In the genomic region with DNA sequence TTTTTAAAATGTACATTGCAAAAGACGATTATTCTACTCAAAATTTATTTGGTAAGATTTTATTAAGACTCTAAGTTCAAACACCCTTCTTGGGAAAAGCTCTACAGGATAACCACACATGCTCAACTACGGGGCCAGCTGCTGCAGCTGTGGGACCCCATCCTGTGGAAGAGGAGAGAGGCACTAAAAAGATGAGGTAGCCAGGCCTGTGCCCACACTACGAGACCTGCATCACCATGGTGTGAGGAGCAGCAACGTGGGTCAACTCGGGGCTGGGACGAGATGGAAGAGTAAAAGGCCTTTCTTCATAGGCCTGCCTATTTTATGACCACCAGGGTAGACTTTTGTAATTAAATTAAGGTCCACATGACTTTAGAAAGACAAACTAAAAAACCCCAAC, we compare ENCODE assay signal across 25 cellular contexts. TPM values are rescaled to one million over a fixed set of nuclear protein-coding genes. Genes with fewer than 3 reads are reported as not detected.
DNase-seq lines count a peak whose midpoint lies in the region; ATAC-seq and TF ChIP-seq lines count a peak whose summit lies in the region.
"Had no signal": no experiment of that assay in that cellular context is flagged by ENCODE, and none has a peak within 500 bp of the region (broad histone marks: within the 10 kb centered on the region; RNA-seq: fewer than 3 reads in every experiment).

No MANE protein-coding gene starts in this region.

- H4K91ac ChIP-seq in IMR-90 (ENCODE audit: insufficient read depth, low read depth, low read length), result no peak overlapping the region; the same call in 1 of the 2 replicates

- intact Hi-C loops in left ventricle myocardium inferior (cut with micrococcal nuclease) (no loop called here), left cardiac atrium (cut with DNase I) (no loop called here), IMR-90 (cut with micrococcal nuclease) (no loop called here)

- no peaks in the 10 kb centered on the region for H3K9me3 Mint-ChIP-seq in glutamatergic neuron (ENCODE audit: unreplicated experiment)
- no peaks in the 10 kb centered on the region for H3K9me3 Mint-ChIP-seq in type B pancreatic cell
- H3K9me3 Mint-ChIP-seq: activated naive CD4-positive, alpha-beta T cell treated with anti-CD3 and anti-CD28 coated beads, Interleukin-2, amount 50 U/mL, for 24 hours; activated T-helper 1 cell treated with anti-CD3 and anti-CD28 coated beads, Interleukin-12 subunit alpha, Interleukin-12 subunit beta, Interleukin-2, Interleukin-4 antibody, amounts not matched to agents 30 ng/mL and 10 ng/mL and 1 ng/mL, durations not matched to agents 14 hours and 24 hours and 36 hours; CD8-positive, alpha-beta memory T cell had no signal

- no peak overlapping the region for H2BK20ac ChIP-seq in IMR-90 (ENCODE audit: low read depth, low read length)

- peaks cover 12% of the 10 kb centered on the region for H3K27me3 Mint-ChIP-seq in glutamatergic neuron (ENCODE audit: unreplicated experiment)
- peaks cover 9% of the 10 kb centered on the region for H3K27me3 Mint-ChIP-seq in type B pancreatic cell

- no peak overlapping the region for H2AK5ac ChIP-seq in IMR-90 (ENCODE audit: low read depth, low read length)

- no peak for TF ChIP-seq RAD21 in IMR-90 (IDR thresholded peaks at IDR 0.05; ENCODE audit: low read length)

- DNase-seq in left ventricle myocardium inferior (no peak), left cardiac atrium (no peak), IMR-90 (no peak), glutamatergic neuron (no peak), type B pancreatic cell (ENCODE audit: extremely low spot score, unreplicated experiment) (no peak)
- DNase-seq: CD8-positive, alpha-beta memory T cell; effector CD4-positive, alpha-beta T cell; foreskin melanocyte; Kasumi-1; NCI-H1092; NCI-H187 treated with DMSO at 0.1 percent for 48 hours; NCI-H69; SHP77; upper lobe of right lung had no signal

- H3K56ac ChIP-seq in IMR-90 (ENCODE audit: extremely low read depth, insufficient read depth, low read length), result no peak overlapping the region

- POLR2A ChIA-PET in IMR-90 (lab: Charles Lee; ENCODE audit: unreplicated experiment), result no interaction called here

- TF ChIP-seq CTCF in left ventricle myocardium inferior (IDR thresholded peaks at IDR 0.05; ENCODE audit: borderline replicate concordance), result no peak
- TF ChIP-seq CTCF in IMR-90 (conservative IDR thresholded peaks at IDR 0.05; ENCODE audit: low read depth, low read length), result no peak
- no peak for TF ChIP-seq CTCF in glutamatergic neuron (IDR thresholded peaks at IDR 0.05; ENCODE audit: partially characterized antibody, unreplicated experiment)
- no peak for TF ChIP-seq CTCF in type B pancreatic cell (conservative IDR thresholded peaks at IDR 0.05)

- H2BK5ac ChIP-seq in IMR-90 (ENCODE audit: low read depth, low read length, poor library complexity, severe bottlenecking), result peak overlapping the region; percentile 60

- H4K5ac ChIP-seq in IMR-90 (ENCODE audit: low read depth, low read length), result peak overlapping the region; percentile 81; the same call in 1 of the 2 replicates

- H3K4me3 Mint-ChIP-seq in glutamatergic neuron (ENCODE audit: unreplicated experiment) (peak overlapping the region; percentile 18), type B pancreatic cell (peak overlapping the region; percentile 30)
- H3K4me3 Mint-ChIP-seq: activated naive CD4-positive, alpha-beta T cell treated with anti-CD3 and anti-CD28 coated beads, Interleukin-2, amount 50 U/mL, for 24 hours; activated T-helper 1 cell treated with anti-CD3 and anti-CD28 coated beads, Interleukin-12 subunit alpha, Interleukin-12 subunit beta, Interleukin-2, Interleukin-4 antibody, amounts not matched to agents 30 ng/mL and 10 ng/mL and 1 ng/mL, durations not matched to agents 14 hours and 24 hours and 36 hours; CD8-positive, alpha-beta memory T cell had no signal

- H3K4me2 ChIP-seq in IMR-90 (ENCODE audit: low read depth, low read length), result no peak overlapping the region

- H3K4ac ChIP-seq in IMR-90 (ENCODE audit: low read depth, low read length), result peak overlapping the region; percentile 40

- no peak for TF ChIP-seq POLR2A in IMR-90 (IDR thresholded peaks at IDR 0.05; ENCODE audit: low read depth, low read length)

- 0 out of 4 replicates have a peak, but pooled peaks cover 4 to 7% of the 10 kb centered on the region in 2 experiments for H3K79me1 ChIP-seq in IMR-90 (ENCODE audit: low read depth in 1 of 2, low read length in 2 of 2)

- no CpG with 5 or more reads among the region's 6 CpGs for WGBS in IMR-90 (ENCODE audit: extremely low coverage in 2 of 2, insufficient read length in 1 of 2), 2 experiments

- H3K9me1 ChIP-seq in IMR-90 (ENCODE audit: insufficient read depth, low read length), result peaks cover 13% of the 10 kb centered on the region

- in situ Hi-C loops in IMR-90 (cut with MboI; ENCODE audit: low sequenced_read_pairs), result no loop called here

- no peak for ATAC-seq in left cardiac atrium
- no peak for ATAC-seq in IMR-90 (ENCODE audit: low read depth)
- ATAC-seq in HG03439 (IDR thresholded peaks at IDR 0.05; ENCODE audit: unreplicated experiment), result no peak
- ATAC-seq in GM18520 (IDR thresholded peaks at IDR 0.05; ENCODE audit: unreplicated experiment), result no peak
- ATAC-seq in HG02870 (IDR thresholded peaks at IDR 0.05; ENCODE audit: unreplicated experiment), result no peak
- ATAC-seq: esophagus mucosa had no signal

- dilution Hi-C loops in IMR-90 (cut with HindIII; ENCODE audit: low sequenced_read_pairs, unreplicated experiment), result no loop called here

- peak overlapping the region; percentile 37; the same call in 1 of the 2 replicates for H3K14ac ChIP-seq in IMR-90 (replicated peaks; ENCODE audit: low read depth, low read length)

- peak overlapping the region; percentile 65 for H3K27ac ChIP-seq in left ventricle myocardium inferior (replicated peaks)
- H3K27ac ChIP-seq in IMR-90 (ENCODE audit: insufficient read depth, low read length), result no peak overlapping the region
- H3K27ac ChIP-seq: pancreas, upper lobe of right lung had no signal

- peak overlapping the region; percentile 16 for H3K27ac Mint-ChIP-seq in glutamatergic neuron (ENCODE audit: unreplicated experiment)
- H3K27ac Mint-ChIP-seq in type B pancreatic cell, result peak overlapping the region; percentile 10
- H3K27ac Mint-ChIP-seq: activated naive CD4-positive, alpha-beta T cell treated with anti-CD3 and anti-CD28 coated beads, Interleukin-2, amount 50 U/mL, for 24 hours; activated T-helper 1 cell treated with anti-CD3 and anti-CD28 coated beads, Interleukin-12 subunit alpha, Interleukin-12 subunit beta, Interleukin-2, Interleukin-4 antibody, amounts not matched to agents 30 ng/mL and 10 ng/mL and 1 ng/mL, durations not matched to agents 14 hours and 24 hours and 36 hours had no signal

- CTCF ChIA-PET in IMR-90 (lab: Yijun Ruan, JAX), result no interaction called here

- no TSS peak for BruUV-seq in IMR-90 (replicated peaks; lab: Mats Ljungman, UMichigan)

- H4K8ac ChIP-seq in IMR-90 (ENCODE audit: low read depth in 2 of 2, low read length in 2 of 2), result peak overlapping the region; percentile 80 to 89; a peak in 3 of 4 replicates

- no peak overlapping the region for H3K4me3 ChIP-seq in left ventricle myocardium inferior
- no peak overlapping the region for H3K4me3 ChIP-seq in IMR-90 (ENCODE audit: insufficient read depth, low read depth, low read length)
- H3K4me3 ChIP-seq: HAP-1, lung, pancreas, upper lobe of right lung had no signal

- H3K9me3 ChIP-seq in left ventricle myocardium inferior (replicated peaks), result no peaks in the 10 kb centered on the region
- no peaks in the 10 kb centered on the region for H3K9me3 ChIP-seq in IMR-90 (ENCODE audit: control insufficient read depth, insufficient read depth, low read length)
- H3K9me3 ChIP-seq: HAP-1, pancreas, upper lobe of right lung had no signal

- no peak overlapping the region for H2AK9ac ChIP-seq in IMR-90 (replicated peaks; ENCODE audit: low read depth, low read length, poor library complexity)

- peaks cover 31% of the 10 kb centered on the region for H3K36me3 ChIP-seq in left ventricle myocardium inferior
- H3K36me3 ChIP-seq in IMR-90 (ENCODE audit: control insufficient read depth, insufficient read depth, low read length), result peaks cover 21% of the 10 kb centered on the region

- H3K36me3 Mint-ChIP-seq in glutamatergic neuron (ENCODE audit: unreplicated experiment) (no peaks in the 10 kb centered on the region), type B pancreatic cell (no peaks in the 10 kb centered on the region)
- H3K36me3 Mint-ChIP-seq: activated naive CD4-positive, alpha-beta T cell treated with anti-CD3 and anti-CD28 coated beads, Interleukin-2, amount 50 U/mL, for 24 hours had no signal

- no peak overlapping the region for H2BK15ac ChIP-seq in IMR-90 (ENCODE audit: low read depth, low read length)

- H4K20me1 ChIP-seq in IMR-90 (ENCODE audit: insufficient read depth, low read length), result no peaks in the 10 kb centered on the region

- H3K23ac ChIP-seq in IMR-90 (ENCODE audit: low read depth, low read length), result no peak overlapping the region

- H3K27me3 ChIP-seq in left ventricle myocardium inferior (ENCODE audit: low read depth) (peaks cover 7% of the 10 kb centered on the region), IMR-90 (ENCODE audit: control insufficient read depth, insufficient read depth, low read length) (no peaks in the 10 kb centered on the region)

- H3K9ac ChIP-seq in IMR-90 (ENCODE audit: low read depth, low read length), result no peak overlapping the region

- no peak overlapping the region for H3K18ac ChIP-seq in IMR-90 (ENCODE audit: low read depth, low read length)

- peaks cover 31% of the 10 kb centered on the region for H3K4me1 ChIP-seq in left ventricle myocardium inferior
- peaks cover 14% of the 10 kb centered on the region for H3K4me1 ChIP-seq in IMR-90 (ENCODE audit: control insufficient read depth, insufficient read depth, low read length)
- H3K4me1 ChIP-seq: HAP-1 had no signal

- no peak overlapping the region for H2AFZ ChIP-seq in IMR-90 (replicated peaks; ENCODE audit: low read length, poor library complexity)

- no peak overlapping the region for H2BK120ac ChIP-seq in IMR-90 (ENCODE audit: low read depth, low read length)

- peaks cover 5% of the 10 kb centered on the region for H3K4me1 Mint-ChIP-seq in glutamatergic neuron (ENCODE audit: low read depth, unreplicated experiment)
- H3K4me1 Mint-ChIP-seq in type B pancreatic cell (ENCODE audit: unreplicated experiment), result peaks cover 16% of the 10 kb centered on the region

RNA-seq across cellular contexts. Expression of a gene that starts 4.6 kb away (rescaled TPM):
- 0.30 TPM for total RNA-seq in left ventricle myocardium inferior
- total RNA-seq in left cardiac atrium, result under 1 TPM; 0.15 to 0.31 TPM
- under 0.01 TPM in 2 replicates for total RNA-seq in IMR-90 (2012; rRNA removed)
- polyA plus RNA-seq in IMR-90 (2012; rRNA removed), result 0.17 and 0.21 TPM in 2 replicates
- 0.17 and 0.42 TPM in 2 replicates for polyA plus RNA-seq in IMR-90 (2012; cell fraction: cytosol; rRNA removed)
- polyA plus RNA-seq in IMR-90 (2012; cell fraction: nucleus; rRNA removed; ENCODE audit: low replicate concordance), result 1.5 and 3.1 TPM in 2 replicates
- 2.3 TPM for total RNA-seq in glutamatergic neuron (ENCODE audit: unreplicated experiment)
- 0.60 and 0.98 TPM in 2 replicates for total RNA-seq in type B pancreatic cell (ENCODE audit: low replicate concordance)
- total RNA-seq: activated CD8-positive, alpha-beta memory T cell treated with anti-CD3 and anti-CD28 coated beads for 36 hours; activated T-helper 1 cell treated with anti-CD3 and anti-CD28 coated beads, Interleukin-12 subunit alpha, Interleukin-12 subunit beta, Interleukin-2, Interleukin-4 antibody, amounts not matched to agents 30 ng/mL and 10 ng/mL and 1 ng/mL, durations not matched to agents 14 hours and 24 hours and 36 hours; esophagus mucosa; upper lobe of right lung had no signal
- polyA plus RNA-seq: CD8-positive, alpha-beta memory T cell had no signal

RNA-seq across cellular contexts. Expression of a gene that starts 12.9 kb away (rescaled TPM):
- total RNA-seq in left ventricle myocardium inferior (not detected), left cardiac atrium (not detected), IMR-90 (2012; rRNA removed) (not detected in 2 replicates), glutamatergic neuron (ENCODE audit: unreplicated experiment) (19.5 TPM), type B pancreatic cell (ENCODE audit: low replicate concordance) (0.39 and 0.48 TPM in 2 replicates)
- polyA plus RNA-seq in IMR-90 (2012; rRNA removed), result not detected in 2 replicates
- not detected in 2 replicates for polyA plus RNA-seq in IMR-90 (2012; cell fraction: cytosol; rRNA removed)
- polyA plus RNA-seq in IMR-90 (2012; cell fraction: nucleus; rRNA removed; ENCODE audit: low replicate concordance), result 0.03 and 0.13 TPM in 2 replicates
- total RNA-seq: activated CD8-positive, alpha-beta memory T cell treated with anti-CD3 and anti-CD28 coated beads for 36 hours; activated T-helper 1 cell treated with anti-CD3 and anti-CD28 coated beads, Interleukin-12 subunit alpha, Interleukin-12 subunit beta, Interleukin-2, Interleukin-4 antibody, amounts not matched to agents 30 ng/mL and 10 ng/mL and 1 ng/mL, durations not matched to agents 14 hours and 24 hours and 36 hours; CD8-positive, alpha-beta memory T cell; chondrocyte; esophagus mucosa; lung; pancreas; upper lobe of right lung had no signal
- polyA plus RNA-seq: CD8-positive, alpha-beta memory T cell; lung had no signal

RNA-seq across cellular contexts. Expression of a gene that starts 39.8 kb away (rescaled TPM):
- total RNA-seq in left ventricle myocardium inferior, result 17.1 TPM
- total RNA-seq in left cardiac atrium, result 10 to 100 TPM; 17.3 to 19.9 TPM
- 1.4 and 1.8 TPM in 2 replicates for total RNA-seq in IMR-90 (2012; rRNA removed)
- 5.5 and 6.4 TPM in 2 replicates for polyA plus RNA-seq in IMR-90 (2012; rRNA removed)
- polyA plus RNA-seq in IMR-90 (2012; cell fraction: cytosol; rRNA removed), result 3.1 and 5.2 TPM in 2 replicates
- polyA plus RNA-seq in IMR-90 (2012; cell fraction: nucleus; rRNA removed; ENCODE audit: low replicate concordance), result 32.7 and 58.4 TPM in 2 replicates
- 66.9 TPM for total RNA-seq in glutamatergic neuron (ENCODE audit: unreplicated experiment)
- total RNA-seq in type B pancreatic cell (ENCODE audit: low replicate concordance), result 16.8 and 23.4 TPM in 2 replicates

RNA-seq across cellular contexts. Expression of a gene that starts 54.1 kb away (rescaled TPM):
- total RNA-seq in left ventricle myocardium inferior (107 TPM), left cardiac atrium (100 to 1,000 TPM; 110 to 119 TPM), IMR-90 (2012; rRNA removed) (54.4 and 61.5 TPM in 2 replicates), glutamatergic neuron (ENCODE audit: unreplicated experiment) (197 TPM), type B pancreatic cell (ENCODE audit: low replicate concordance) (138 and 149 TPM in 2 replicates)
- 104 and 124 TPM in 2 replicates for polyA plus RNA-seq in IMR-90 (2012; rRNA removed)
- 58.9 and 87.2 TPM in 2 replicates for polyA plus RNA-seq in IMR-90 (2012; cell fraction: cytosol; rRNA removed)
- 461 and 611 TPM in 2 replicates for polyA plus RNA-seq in IMR-90 (2012; cell fraction: nucleus; rRNA removed; ENCODE audit: low replicate concordance)

Comparison
In these comparisons a context has a peak if more than half of its experiments do, and no peak if none do; other contexts are left out.
1. RNA of a gene that starts 12.9 kb away (total RNA-seq): 19.5 TPM in glutamatergic neuron (single experiment); 0.39 to 0.48 TPM in type B pancreatic cell, not detected in left ventricle myocardium inferior (single experiment), not detected in left cardiac atrium and not detected in IMR-90; every median in the first group is over 10 times any median in the second.